ENCODE assay signal across 27 cellular contexts in the genomic region with DNA sequence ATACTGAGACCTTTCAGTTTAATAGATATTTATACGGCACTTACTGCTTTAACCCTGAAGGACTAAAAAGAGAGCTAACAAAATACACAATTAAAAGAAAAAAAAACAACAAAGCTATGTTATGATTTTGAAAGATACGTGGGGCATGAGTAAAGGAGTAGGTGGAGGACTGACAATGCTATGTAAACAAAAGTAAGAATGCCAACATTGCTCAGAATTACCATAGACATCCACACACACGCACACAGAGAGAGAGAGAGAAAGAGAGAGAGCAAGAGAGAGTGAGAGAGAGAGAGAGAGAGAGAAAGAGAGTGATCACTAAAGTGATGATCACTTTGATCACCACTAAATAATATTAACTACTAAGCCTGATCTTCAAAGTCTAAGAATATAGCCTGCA.
"Had no signal": no experiment of that assay in that cellular context is flagged by ENCODE, and none has a peak within 500 bp of the region (broad histone marks: within the 10 kb centered on the region; RNA-seq: fewer than 3 reads in every experiment).

No MANE protein-coding gene starts in this region.

- H3K4me3 ChIP-seq: neural progenitor cell, psoas muscle, right lobe of liver, sigmoid colon, stomach, thoracic aorta, thyroid gland, tibial nerve, upper lobe of left lung, vagina had no signal

- H3K36me3 ChIP-seq: neural progenitor cell, right lobe of liver, sigmoid colon, stomach, thoracic aorta, thyroid gland, tibial nerve, upper lobe of left lung, vagina had no signal

- ATAC-seq: natural killer cell; psoas muscle; right cardiac atrium; right lobe of liver; stimulated activated effector memory CD8-positive, alpha-beta T cell treated with anti-CD3 and anti-CD28 coated beads, Interleukin-12 subunit alpha, Interleukin-12 subunit beta, amount 100 ng/mL, for 72 hours; stimulated activated naive B cell treated with anti-CD40 and anti-IgM and Interleukin-4, amounts not matched to agents 10 μg/mL and 1 μg/mL and 100 μg/mL, for 72 hours had no signal

- H3K4me2 ChIP-seq: neural progenitor cell had no signal

- H3K36me3 Mint-ChIP-seq: natural killer cell; neural progenitor cell; stimulated activated effector memory CD8-positive, alpha-beta T cell treated with anti-CD3 and anti-CD28 coated beads, Interleukin-12 subunit alpha, Interleukin-12 subunit beta, amount 100 ng/mL, for 72 hours; stimulated activated naive B cell treated with anti-CD40 and anti-IgM and Interleukin-4, amounts not matched to agents 10 μg/mL and 1 μg/mL and 100 μg/mL, for 72 hours had no signal

- H3K9ac ChIP-seq: neural progenitor cell, parathyroid adenoma had no signal

- H3K4me3 Mint-ChIP-seq: natural killer cell; nephron; neural progenitor cell; stimulated activated effector memory CD8-positive, alpha-beta T cell treated with anti-CD3 and anti-CD28 coated beads, Interleukin-12 subunit alpha, Interleukin-12 subunit beta, amount 100 ng/mL, for 72 hours; stimulated activated naive B cell treated with anti-CD40 and anti-IgM and Interleukin-4, amounts not matched to agents 10 μg/mL and 1 μg/mL and 100 μg/mL, for 72 hours; stimulated activated naive CD8-positive, alpha-beta T cell treated with anti-CD3 and anti-CD28 coated beads, Interleukin-15, Interleukin-2, amounts not matched to agents 100 ng/mL and 50 ng/mL, for 24 hours had no signal

- FAIRE-seq: urothelium cell line had no signal

- H3K9me3 Mint-ChIP-seq: neural progenitor cell had no signal

- H3K27ac Mint-ChIP-seq: natural killer cell; nephron; neural progenitor cell; progenitor cell of endocrine pancreas; stimulated activated effector memory CD8-positive, alpha-beta T cell treated with anti-CD3 and anti-CD28 coated beads, Interleukin-12 subunit alpha, Interleukin-12 subunit beta, amount 100 ng/mL, for 72 hours; stimulated activated naive B cell treated with anti-CD40 and anti-IgM and Interleukin-4, amounts not matched to agents 10 μg/mL and 1 μg/mL and 100 μg/mL, for 72 hours; stimulated activated naive CD8-positive, alpha-beta T cell treated with anti-CD3 and anti-CD28 coated beads, Interleukin-15, Interleukin-2, amounts not matched to agents 100 ng/mL and 50 ng/mL, for 24 hours had no signal

- H3K27ac ChIP-seq: neural progenitor cell, parathyroid adenoma, psoas muscle, right lobe of liver, sigmoid colon, stomach, thoracic aorta, thyroid gland, tibial nerve, upper lobe of left lung, vagina had no signal

- DNase-seq: natural killer cell; posterior cingulate gyrus; psoas muscle; right cardiac atrium; right lobe of liver; sigmoid colon; small intestine; stimulated activated CD4-positive, alpha-beta T cell treated with anti-CD3 and anti-CD28 coated beads, Interleukin-15, amount 100 ng/mL, for 24 hours; stimulated activated CD4-positive, alpha-beta T cell treated with anti-CD3 and anti-CD28 coated beads, Interleukin-2, amount 100 ng/mL, for 24 hours; stimulated activated CD4-positive, alpha-beta T cell treated with anti-CD3 and anti-CD28 coated beads, Interleukin-2, amount 100 ng/mL, for 48 hours; stimulated activated CD4-positive, alpha-beta T cell treated with anti-CD3 and anti-CD28 coated beads, Interleukin-4, amount 100 ng/mL, for 24 hours; stimulated activated naive B cell treated with anti-CD40 and anti-IgM and Interleukin-4, amounts not matched to agents 10 μg/mL and 1 μg/mL and 100 μg/mL, for 72 hours; stimulated activated naive CD4-positive, alpha-beta T cell treated with Interleukin-2 at 50 U/mL for 16 hours; stomach; thyroid gland; trophoblast cell; upper lobe of left lung had no signal

- H3K27me3 Mint-ChIP-seq: progenitor cell of endocrine pancreas; stimulated activated naive B cell treated with anti-CD40 and anti-IgM and Interleukin-4, amounts not matched to agents 10 μg/mL and 1 μg/mL and 100 μg/mL, for 72 hours; stimulated activated naive CD8-positive, alpha-beta T cell treated with anti-CD3 and anti-CD28 coated beads, Interleukin-15, Interleukin-2, amounts not matched to agents 100 ng/mL and 50 ng/mL, for 24 hours had no signal

- H3K79me2 ChIP-seq: parathyroid adenoma had no signal

- H3K9me3 ChIP-seq: psoas muscle, right lobe of liver, sigmoid colon, stomach, thoracic aorta, thyroid gland, tibial nerve, upper lobe of left lung, vagina had no signal

- H3K4me1 Mint-ChIP-seq: natural killer cell; nephron; neural progenitor cell; stimulated activated effector memory CD8-positive, alpha-beta T cell treated with anti-CD3 and anti-CD28 coated beads, Interleukin-12 subunit alpha, Interleukin-12 subunit beta, amount 100 ng/mL, for 72 hours; stimulated activated naive B cell treated with anti-CD40 and anti-IgM and Interleukin-4, amounts not matched to agents 10 μg/mL and 1 μg/mL and 100 μg/mL, for 72 hours had no signal

- H2AFZ ChIP-seq: neural progenitor cell, parathyroid adenoma had no signal

- H3K27me3 ChIP-seq: neural progenitor cell, sigmoid colon, stomach, thyroid gland, tibial nerve, upper lobe of left lung, vagina had no signal

- H3K4me1 ChIP-seq: neural progenitor cell, parathyroid adenoma, psoas muscle, right lobe of liver, sigmoid colon, stomach, thyroid gland, tibial nerve, upper lobe of left lung, vagina had no signal
